Comparison of ENCODE assay signal across 11 cellular contexts in genomic region chr10:30453764-30454527, GRCh38. TPM values are rescaled to one million over a fixed set of nuclear protein-coding genes. Genes with fewer than 3 reads are reported as not detected.
DNase-seq lines count a peak whose midpoint lies in the region; ATAC-seq and TF ChIP-seq lines count a peak whose summit lies in the region.
"Had no signal": no experiment of that assay in that cellular context is flagged by ENCODE, and none has a peak within 500 bp of the region (broad histone marks: within the 10 kb centered on the region; RNA-seq: fewer than 3 reads in every experiment).

No MANE protein-coding gene starts in this region.

- no peaks in the 10 kb centered on the region for H3K9me2 ChIP-seq in GM23248 (ENCODE audit: insufficient read depth)

- DNase-seq in GM23248 (no peak), adipocyte (ENCODE audit: low read depth) (no peak), immature natural killer cell (no peak), spleen (no peak), NCI-H82 treated with DMSO at 0.1 percent for 48 hours (lab: John Stamatoyannopoulos, UW; ENCODE audit: unreplicated experiment) (no peak), NCI-H2107 (lab: John Stamatoyannopoulos, UW) (no peak)
- DNase-seq: DMS 273 treated with DMSO at 0.1 percent for 48 hours, NCI-H1694 treated with DMSO at 0.1 percent for 48 hours had no signal

- no peak overlapping the region for H2AFZ ChIP-seq in GM23248

- H3K27ac Mint-ChIP-seq in immature natural killer cell = peak overlapping the region; percentile 76 to 93 (median 91)

- H3K4me2 ChIP-seq in GM23248 (ENCODE audit: unreplicated experiment) = peak overlapping the region; percentile 70

- no peaks in the 10 kb centered on the region for H3K9me3 Mint-ChIP-seq in immature natural killer cell

- H3K79me2 ChIP-seq in GM23248 (ENCODE audit: insufficient read depth) = no peaks in the 10 kb centered on the region

- peaks cover 26% of the 10 kb centered on the region for H3F3A ChIP-seq in GM23248 (ENCODE audit: insufficient read depth)

- WGBS in GM23248 (ENCODE audit: low coverage in 1 of 2, low lambda C conversion rate in 2 of 2, missing lambda C conversion rate in 2 of 2), 2 experiments = 80 to 86% methylated on average over 6 of the region's 6 CpGs
- 88 to 94% (median 91%) methylated on average over 6 of the region's 6 CpGs for WGBS in spleen, 5 donors

- ATAC-seq in HG03442 (IDR thresholded peaks at IDR 0.05; ENCODE audit: unreplicated experiment) (no peak), HG03571 (IDR thresholded peaks at IDR 0.05; ENCODE audit: unreplicated experiment) (no peak)
- ATAC-seq: activated CD4-positive, CD25-positive, alpha-beta regulatory T cell treated with anti-CD3 and anti-CD28 coated beads, Interleukin-2, amount 50 U/mL, for 24 hours had no signal

- in situ Hi-C loops in GM23248 (cut with MboI) = no loop called here

- H3K36me3 ChIP-seq in GM23248 (ENCODE audit: low read depth) (peaks cover 19% of the 10 kb centered on the region), adipocyte (ENCODE audit: control insufficient read depth, insufficient read depth, low read length, severe bottlenecking) (peaks cover 82% of the 10 kb centered on the region), spleen (peaks cover 2 to 95% (median 62%) of the 10 kb centered on the region in 6 donors)

- H3K27ac ChIP-seq in GM23248 = peak overlapping the region; percentile 75
- peak overlapping the region in 7 of 8 donors; percentile 47 to 88 (median 82) for H3K27ac ChIP-seq in spleen

- TF ChIP-seq POLR2A in spleen (IDR thresholded peaks at IDR 0.05) = no peak

- H3K9me3 ChIP-seq in GM23248 (ENCODE audit: low read depth) (no peaks in the 10 kb centered on the region), adipocyte (ENCODE audit: control insufficient read depth, low read length) (no peaks in the 10 kb centered on the region), spleen (no peaks in the 10 kb centered on the region)

- H3K36me3 Mint-ChIP-seq in immature natural killer cell = peaks cover 22 to 38% (median 24%) of the 10 kb centered on the region in 3 donors

- H3K27me3 ChIP-seq in GM23248 (replicated peaks; ENCODE audit: insufficient read depth) (no peaks in the 10 kb centered on the region), adipocyte (replicated peaks; ENCODE audit: control insufficient read depth, insufficient read depth, low read length) (no peaks in the 10 kb centered on the region), spleen (replicated peaks in 1 of 7) (no peaks in the 10 kb centered on the region)

- H3K27me3 Mint-ChIP-seq in immature natural killer cell (ENCODE audit: low read depth in 3 of 3) = peaks cover 0 to 4% (median 4%) of the 10 kb centered on the region in 3 donors

- intact Hi-C loops in spleen (cut with DNase I; ENCODE audit: low total_unique reads) = no loop called here

- no peaks in the 10 kb centered on the region for H4K20me1 ChIP-seq in GM23248 (ENCODE audit: insufficient read depth)

- H3K4me3 ChIP-seq in GM23248 = peak overlapping the region; percentile 13; the same call in 1 of the 2 replicates
- H3K4me3 ChIP-seq in adipocyte (ENCODE audit: low read length) = peak overlapping the region; percentile 64
- no peak overlapping the region for H3K4me3 ChIP-seq in spleen

- peaks cover 60 to 68% of the 10 kb centered on the region in 2 donors for H3K4me1 Mint-ChIP-seq in immature natural killer cell

- H3K4me1 ChIP-seq in GM23248 (ENCODE audit: insufficient read depth) = peaks cover 22% of the 10 kb centered on the region
- peaks cover 43% of the 10 kb centered on the region for H3K4me1 ChIP-seq in adipocyte (ENCODE audit: control insufficient read depth, insufficient read depth, low read length)
- H3K4me1 ChIP-seq in spleen = peaks cover 25 to 68% (median 54%) of the 10 kb centered on the region in 6 donors

- peak overlapping the region; percentile 49 for H3K9ac ChIP-seq in GM23248
- H3K9ac ChIP-seq in adipocyte (ENCODE audit: low read length) = peak overlapping the region; percentile 87

- no peak for TF ChIP-seq CTCF in spleen (IDR thresholded peaks at IDR 0.05 in 8 of 11, conservative IDR thresholded peaks at IDR 0.05 in 3 of 11)

- H3K4me3 Mint-ChIP-seq in immature natural killer cell = peak overlapping the region; percentile 12 to 70 (median 49)

RNA-seq across cellular contexts. Expression of gene MAP3K8, which starts 20.0 kb away (rescaled TPM):
- total RNA-seq in GM23248 (2014; rRNA removed; shearing (Covaris generic)) = 3.7 and 8.5 TPM in 2 replicates
- 4.8 and 4.9 TPM in 2 replicates for polyA plus RNA-seq in GM23248 (2016; fragmentation: Nextera tagmentation; extraction: Ambion mirVana)
- 100 to 1,000 TPM in 2 of 3 donors, 10 to 100 TPM in 1; 62.9 to 154 (median 151) TPM for polyA plus RNA-seq in immature natural killer cell
- 10 to 100 TPM; 36.2 to 84.3 (median 61.8) TPM for total RNA-seq in spleen
- polyA plus RNA-seq in spleen = 10 to 100 TPM; 24.8 to 38.1 (median 28.5) TPM

Comparison
In these comparisons a context has a peak if more than half of its experiments do, and no peak if none do; other contexts are left out.
1. H3K4me3 ChIP-seq: peak in GM23248 (single experiment) and adipocyte (single experiment); none in spleen (0 of 8).